14 cellular contexts compared by ENCODE assay signal in genomic region chr6:44342052-44342451, GRCh38. TPM values are rescaled to one million over a fixed set of nuclear protein-coding genes. Genes with fewer than 3 reads are reported as not detected.
DNase-seq lines count a peak whose midpoint lies in the region; ATAC-seq and TF ChIP-seq lines count a peak whose summit lies in the region.
"Had no signal": no experiment of that assay in that cellular context is flagged by ENCODE, and none has a peak within 500 bp of the region (broad histone marks: within the 10 kb centered on the region; RNA-seq: fewer than 3 reads in every experiment).

No MANE protein-coding gene starts in this region.

- H3K4me2 ChIP-seq in GM23338 (peak overlapping the region; percentile 69), neuronal stem cell (ENCODE audit: insufficient read depth, low read length, poor library complexity, severe bottlenecking) (no peak overlapping the region)

- 0 out of 2 replicates have a peak, but pooled peaks cover 6% of the 10 kb centered on the region for H3K4me1 ChIP-seq in GM23338 (ENCODE audit: insufficient read depth)
- H3K4me1 ChIP-seq in neuronal stem cell (ENCODE audit: control insufficient read depth in 2 of 2, insufficient read depth in 1 of 2, low read depth in 1 of 2, low read length in 2 of 2) = peaks cover 0 to 25% of the 10 kb centered on the region in 2 donors

- no peak overlapping the region for H2BK12ac ChIP-seq in neuronal stem cell (ENCODE audit: low read length)

- no peak overlapping the region for H2BK5ac ChIP-seq in neuronal stem cell (ENCODE audit: low read length)

- H3K4me3 Mint-ChIP-seq in GM23338 = peak overlapping the region; percentile 6; the same call in 2 of the 3 replicates
- no peak overlapping the region for H3K4me3 Mint-ChIP-seq in natural killer cell treated with Interleukin-12 subunit alpha and Interleukin-12 subunit beta and Interleukin-15 and Interleukin-18, amount 100 ng/mL, for 72 hours
- H3K4me3 Mint-ChIP-seq: activated CD8-positive, alpha-beta memory T cell treated with anti-CD3 and anti-CD28 coated beads, Interleukin-2, amount 10 ng/mL, durations not matched to agents 7 days and 5 days; T-helper 1 cell treated with Interleukin-12 subunit alpha and Interleukin-12 subunit beta and Interleukin-4 antibody, amounts not matched to agents 30 μg/mL and 1 μg/mL, for 36 hours had no signal

- H3K79me1 ChIP-seq in neuronal stem cell (ENCODE audit: low read depth, low read length) = no peaks in the 10 kb centered on the region

- no peaks in the 10 kb centered on the region for H4K20me1 ChIP-seq in GM23338 (replicated peaks; ENCODE audit: insufficient read depth)

- WGBS in neuronal stem cell (ENCODE audit: extremely low coverage in 2 of 2, insufficient read length in 2 of 2, insufficient replicate concordance in 1 of 2), 2 donors = no CpG with 5 or more reads among the region's 6 CpGs

- peak overlapping the region; percentile 68 for H2BK120ac ChIP-seq in neuronal stem cell (ENCODE audit: low read depth, low read length)

- no peak; the same call in 2 of the 3 replicates for ATAC-seq in GM23338
- ATAC-seq in left lobe of liver = no peak
- ATAC-seq in natural killer cell treated with Interleukin-12 subunit alpha and Interleukin-12 subunit beta and Interleukin-15 and Interleukin-18, amount 100 ng/mL, for 72 hours = no peak
- ATAC-seq: activated CD8-positive, alpha-beta memory T cell treated with anti-CD3 and anti-CD28 coated beads, Interleukin-2, amount 10 ng/mL, durations not matched to agents 7 days and 5 days had no signal

- no peak overlapping the region for H3K14ac ChIP-seq in neuronal stem cell (ENCODE audit: low read length)

- H3K79me2 ChIP-seq in GM23338 (replicated peaks; ENCODE audit: insufficient read depth) = no peaks in the 10 kb centered on the region

- no peak overlapping the region for H4K8ac ChIP-seq in neuronal stem cell (ENCODE audit: low read depth, low read length)

- no peak overlapping the region for H3K27ac Mint-ChIP-seq in GM23338
- no peak overlapping the region for H3K27ac Mint-ChIP-seq in natural killer cell treated with Interleukin-12 subunit alpha and Interleukin-12 subunit beta and Interleukin-15 and Interleukin-18, amount 100 ng/mL, for 72 hours
- H3K27ac Mint-ChIP-seq: activated CD8-positive, alpha-beta memory T cell treated with anti-CD3 and anti-CD28 coated beads, Interleukin-2, amount 10 ng/mL, durations not matched to agents 7 days and 5 days; T-helper 1 cell treated with Interleukin-12 subunit alpha and Interleukin-12 subunit beta and Interleukin-4 antibody, amounts not matched to agents 30 μg/mL and 1 μg/mL, for 36 hours had no signal

- peaks cover 23% of the 10 kb centered on the region for H3K27me3 ChIP-seq in GM23338 (ENCODE audit: insufficient read depth)
- H3K27me3 ChIP-seq in dorsolateral prefrontal cortex = peaks cover 0 to 21% (median 0%) of the 10 kb centered on the region in 45 donors
- peaks cover 0 to 44% (median 8%) of the 10 kb centered on the region in 3 experiments for H3K27me3 ChIP-seq in neuronal stem cell (ENCODE audit: control insufficient read depth in 3 of 3, insufficient read depth in 3 of 3, low read depth in 1 of 3, low read length in 3 of 3)

- no peak overlapping the region for H3K23ac ChIP-seq in neuronal stem cell (ENCODE audit: low read depth, low read length, poor library complexity)

- H3F3A ChIP-seq in GM23338 (replicated peaks; ENCODE audit: low read depth) = no peaks in the 10 kb centered on the region

- H3K27me3 Mint-ChIP-seq in GM23338 (ENCODE audit: insufficient read depth, low read depth, poor library complexity) = peaks cover 10% of the 10 kb centered on the region
- peaks cover 36 to 43% of the 10 kb centered on the region in 2 donors for H3K27me3 Mint-ChIP-seq in natural killer cell treated with Interleukin-12 subunit alpha and Interleukin-12 subunit beta and Interleukin-15 and Interleukin-18, amount 100 ng/mL, for 72 hours

- H2AK5ac ChIP-seq in neuronal stem cell (ENCODE audit: low read depth, low read length) = no peak overlapping the region

- H3K36me3 Mint-ChIP-seq in GM23338 (ENCODE audit: low read depth) = no peaks in the 10 kb centered on the region
- no peaks in the 10 kb centered on the region for H3K36me3 Mint-ChIP-seq in natural killer cell treated with Interleukin-12 subunit alpha and Interleukin-12 subunit beta and Interleukin-15 and Interleukin-18, amount 100 ng/mL, for 72 hours
- H3K36me3 Mint-ChIP-seq: activated CD8-positive, alpha-beta memory T cell treated with anti-CD3 and anti-CD28 coated beads, Interleukin-2, amount 10 ng/mL, durations not matched to agents 7 days and 5 days had no signal

- peaks cover 0 to 2% of the 10 kb centered on the region in 2 donors for H3K9me3 ChIP-seq in neuronal stem cell (replicated peaks in 1 of 2; ENCODE audit: control insufficient read depth in 2 of 2, insufficient read depth in 1 of 2, low read depth in 1 of 2, low read length in 2 of 2)

- H3K4ac ChIP-seq in neuronal stem cell (ENCODE audit: low read length) = no peak overlapping the region

- H3K9me2 ChIP-seq in GM23338 (ENCODE audit: insufficient read depth) = no peaks in the 10 kb centered on the region

- H3K4me3 ChIP-seq in GM23338 = peak overlapping the region; percentile 45
- peak overlapping the region in 50 of 59 donors; percentile 14 to 57 (median 38) for H3K4me3 ChIP-seq in dorsolateral prefrontal cortex
- H3K4me3 ChIP-seq in neuronal stem cell (ENCODE audit: low read length in 2 of 2) = peak overlapping the region in 1 of 2 donors; percentile 24
- H3K4me3 ChIP-seq: smooth muscle cell had no signal

- DNase-seq in GM23338 (ENCODE audit: low spot score) (no peak), NCI-H748 treated with DMSO at 0.1 percent for 48 hours (lab: John Stamatoyannopoulos, UW) (peak; percentile 7), dorsolateral prefrontal cortex (peak in 7 of 10 donors; percentile 32 to 71 (median 53)), neuronal stem cell (ENCODE audit: low spot score) (no peak), left lobe of liver (ENCODE audit: low spot score) (no peak), HPDE6-E6E7 (ENCODE audit: extremely low spot score) (no peak), DMS79 treated with DMSO at 0.1 percent for 48 hours (lab: John Stamatoyannopoulos, UW) (no peak)
- no peak for DNase-seq in natural killer cell treated with Interleukin-12 subunit alpha and Interleukin-12 subunit beta and Interleukin-15 and Interleukin-18, amount 100 ng/mL, for 72 hours (ENCODE audit: low spot score)
- DNase-seq: activated CD8-positive, alpha-beta memory T cell treated with anti-CD3 and anti-CD28 coated beads, Interleukin-2, amount 10 ng/mL, durations not matched to agents 7 days and 5 days; effector CD4-positive, alpha-beta T cell had no signal

- H4K91ac ChIP-seq in neuronal stem cell (ENCODE audit: low read depth, low read length, poor library complexity) = no peak overlapping the region

- TF ChIP-seq CTCF in GM23338 (conservative IDR thresholded peaks at IDR 0.05; ENCODE audit: low read depth in 2 of 2) (no peak), dorsolateral prefrontal cortex (IDR thresholded peaks at IDR 0.05 in 54 of 56, conservative IDR thresholded peaks at IDR 0.05 in 2 of 56; ENCODE audit: low read depth in 1 of 56, partially characterized antibody in 56 of 56) (no peak)

- no peak overlapping the region for H2BK15ac ChIP-seq in neuronal stem cell (ENCODE audit: low read length)

- H2AFZ ChIP-seq in GM23338 = peak overlapping the region; percentile 76
- peak overlapping the region; percentile 95 for H2AFZ ChIP-seq in neuronal stem cell (ENCODE audit: low read length)

- H3K27ac ChIP-seq in GM23338 (ENCODE audit: low read depth) (no peak overlapping the region), dorsolateral prefrontal cortex (peak overlapping the region in 51 of 59 donors; percentile 7 to 93 (median 81)), neuronal stem cell (replicated peaks; ENCODE audit: low read length) (no peak overlapping the region)

- H3K18ac ChIP-seq in neuronal stem cell (ENCODE audit: low read length) = no peak overlapping the region

- H3K36me3 ChIP-seq in GM23338 (ENCODE audit: insufficient read depth) (no peaks in the 10 kb centered on the region), neuronal stem cell (replicated peaks in 1 of 2; ENCODE audit: control insufficient read depth in 2 of 2, insufficient read depth in 2 of 2, low read length in 2 of 2) (no peaks in the 10 kb centered on the region)

- H3K9me3 Mint-ChIP-seq in GM23338 = no peaks in the 10 kb centered on the region
- H3K9me3 Mint-ChIP-seq in natural killer cell treated with Interleukin-12 subunit alpha and Interleukin-12 subunit beta and Interleukin-15 and Interleukin-18, amount 100 ng/mL, for 72 hours = no peaks in the 10 kb centered on the region
- H3K9me3 Mint-ChIP-seq: T-helper 1 cell treated with Interleukin-12 subunit alpha and Interleukin-12 subunit beta and Interleukin-4 antibody, amounts not matched to agents 30 μg/mL and 1 μg/mL, for 36 hours had no signal

- H3K4me1 Mint-ChIP-seq in GM23338 = peaks cover 9% of the 10 kb centered on the region
- H3K4me1 Mint-ChIP-seq in natural killer cell treated with Interleukin-12 subunit alpha and Interleukin-12 subunit beta and Interleukin-15 and Interleukin-18, amount 100 ng/mL, for 72 hours (ENCODE audit: low read depth in 2 of 2) = no peaks in the 10 kb centered on the region

- intact Hi-C loops in dorsolateral prefrontal cortex (cut with DNase I) = no loop called here

- no peak overlapping the region for H3K9ac ChIP-seq in neuronal stem cell (ENCODE audit: low read depth, low read length, poor library complexity)

RNA-seq across cellular contexts. Expression of gene SPATS1, which starts 0.4 kb away (rescaled TPM):
- not detected in 2 replicates for total RNA-seq in GM23338 (2014; rRNA removed; shearing (Covaris generic))
- not detected in 2 replicates for polyA plus RNA-seq in GM23338 (2016; fragmentation: Nextera tagmentation; extraction: Ambion mirVana)
- 1 to 10 TPM in 31 of 120 experiments, under 1 TPM in 46, not detected in 43; 0.38 to 3.1 (median 0.88) TPM for total RNA-seq in dorsolateral prefrontal cortex
- polyA plus RNA-seq in neuronal stem cell (2013, experiment 1 of 2) = not detected
- polyA plus RNA-seq in neuronal stem cell (2013, experiment 2 of 2) = not detected
- total RNA-seq in left lobe of liver = not detected
- total RNA-seq in natural killer cell treated with Interleukin-12 subunit alpha and Interleukin-12 subunit beta and Interleukin-15 and Interleukin-18, amount 100 ng/mL, for 72 hours = not detected
- total RNA-seq: activated CD8-positive, alpha-beta memory T cell treated with anti-CD3 and anti-CD28 coated beads, Interleukin-2, amount 10 ng/mL, durations not matched to agents 7 days and 5 days; M059J; mucosa of gallbladder; smooth muscle cell had no signal
- polyA plus RNA-seq: smooth muscle cell had no signal

RNA-seq across cellular contexts. Expression of gene AARS2, which starts 28.9 kb away (rescaled TPM):
- total RNA-seq in GM23338 (2014; rRNA removed; shearing (Covaris generic)) = 19.8 and 23.2 TPM in 2 replicates
- polyA plus RNA-seq in GM23338 (2016; fragmentation: Nextera tagmentation; extraction: Ambion mirVana) = 5.5 and 6.5 TPM in 2 replicates
- total RNA-seq in dorsolateral prefrontal cortex (10 to 100 TPM; 11.9 to 24.4 (median 16.4) TPM), left lobe of liver (7.7 TPM)
- 6.0 TPM for polyA plus RNA-seq in neuronal stem cell (2013, experiment 1 of 2)
- 6.0 TPM for polyA plus RNA-seq in neuronal stem cell (2013, experiment 2 of 2)
- 10 to 100 TPM; 19.3 to 32.6 TPM for total RNA-seq in natural killer cell treated with Interleukin-12 subunit alpha and Interleukin-12 subunit beta and Interleukin-15 and Interleukin-18, amount 100 ng/mL, for 72 hours

RNA-seq across cellular contexts. Expression of gene CDC5L, which starts 45.5 kb away (rescaled TPM):
- total RNA-seq in GM23338 (2014; rRNA removed; shearing (Covaris generic)) = 28.1 and 32.5 TPM in 2 replicates
- 24.6 and 27.0 TPM in 2 replicates for polyA plus RNA-seq in GM23338 (2016; fragmentation: Nextera tagmentation; extraction: Ambion mirVana)
- total RNA-seq in dorsolateral prefrontal cortex = 10 to 100 TPM; 13.5 to 25.8 (median 20.7) TPM
- 32.0 TPM for polyA plus RNA-seq in neuronal stem cell (2013, experiment 1 of 2)
- 33.0 TPM for polyA plus RNA-seq in neuronal stem cell (2013, experiment 2 of 2)
- 10.2 TPM for total RNA-seq in left lobe of liver
- 10 to 100 TPM; 21.6 to 22.6 TPM for total RNA-seq in natural killer cell treated with Interleukin-12 subunit alpha and Interleukin-12 subunit beta and Interleukin-15 and Interleukin-18, amount 100 ng/mL, for 72 hours

Comparison
In these comparisons a context has a peak if more than half of its experiments do, and no peak if none do; other contexts are left out.
1. DNase-seq: peak in NCI-H748 treated with DMSO at 0.1 percent for 48 hours (single experiment) and dorsolateral prefrontal cortex (7 of 10); none in GM23338 (single experiment), neuronal stem cell (single experiment), left lobe of liver (single experiment), natural killer cell treated with Interleukin-12 subunit alpha and Interleukin-12 subunit beta and Interleukin-15 and Interleukin-18, amount 100 ng/mL, for 72 hours (single experiment), HPDE6-E6E7 (single experiment) and DMS79 treated with DMSO at 0.1 percent for 48 hours (single experiment).
2. H3K27ac ChIP-seq: peak in dorsolateral prefrontal cortex (51 of 59); none in GM23338 (single experiment) and neuronal stem cell (single experiment).